In the genomic region with DNA sequence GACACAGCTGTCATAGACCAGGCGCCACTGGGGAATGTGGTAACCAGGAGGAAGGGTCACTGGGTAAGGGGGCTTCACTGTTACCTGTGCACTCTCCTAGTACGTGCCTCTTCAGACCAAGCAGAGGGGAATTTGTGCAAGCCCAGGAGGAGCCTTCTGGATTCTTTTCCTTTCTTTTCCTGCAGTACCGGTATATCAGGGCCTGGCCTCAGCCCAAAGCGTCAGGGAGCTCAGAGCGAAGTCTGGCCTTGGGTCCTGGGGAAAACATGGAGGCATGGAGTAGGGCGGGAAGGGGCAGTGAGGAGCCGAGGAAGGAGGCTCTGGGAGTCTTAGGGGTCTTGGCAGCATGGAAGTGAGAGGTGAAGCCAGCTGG, we compare ENCODE assay signal across 11 cellular contexts.
DNase-seq lines count a peak whose midpoint lies in the region; ATAC-seq and TF ChIP-seq lines count a peak whose summit lies in the region.
"Had no signal": no experiment of that assay in that cellular context is flagged by ENCODE, and none has a peak within 500 bp of the region (broad histone marks: within the 10 kb centered on the region; RNA-seq: fewer than 3 reads in every experiment).

No MANE protein-coding gene starts in this region.

- CTCF ChIA-PET in activated CD4-positive, alpha-beta T cell treated with anti-CD3 and anti-CD28 coated beads, Interleukin-2, amount 10 ng/mL, durations not matched to agents 7 days and 5 days (lab: Charles Lee), result interaction anchor here (1.1 to 1.9 kb wide), 2 partner anchors 13 to 25 kb away, joined by 3 to 8 read pairs; no protein-coding TSS in a partner anchor
- CTCF ChIA-PET in MCF 10A (lab: Yijun Ruan, JAX), result interaction anchor here (1.1 to 1.6 kb wide), 3 partner anchors 26 to 118 kb away, joined by 3 to 5 read pairs (median 3); no protein-coding TSS in a partner anchor

- H3K27me3 Mint-ChIP-seq in activated CD4-positive, alpha-beta T cell treated with anti-CD3 and anti-CD28 coated beads, Interleukin-2, amount 10 ng/mL, durations not matched to agents 7 days and 5 days, result no peaks in the 10 kb centered on the region
- H3K27me3 Mint-ChIP-seq in MCF 10A (ENCODE audit: insufficient read depth, unreplicated experiment), result no peaks in the 10 kb centered on the region

- no peak for DNase-seq in activated CD4-positive, alpha-beta T cell treated with anti-CD3 and anti-CD28 coated beads, Interleukin-2, amount 10 ng/mL, durations not matched to agents 7 days and 5 days
- DNase-seq in activated CD4-positive, alpha-beta T cell treated with anti-CD3 and anti-CD28 coated beads, Interleukin-2, amount 50 U/mL, for 1 hour, result no peak
- DNase-seq in MCF 10A (ENCODE audit: unreplicated experiment) (no peak), mesenchymal stem cell (no peak), tibial artery (no peak)
- DNase-seq in central memory CD4-positive, alpha-beta T cell, result no peak
- DNase-seq in stimulated activated CD4-positive, alpha-beta T cell treated with anti-CD3 and anti-CD28 coated beads, Interleukin-4, amount 100 ng/mL, for 4 hours, result no peak
- DNase-seq: NCI-H1436 treated with DMSO at 0.1 percent for 48 hours; NK-92 treated with Interleukin-12 subunit alpha and Interleukin-12 subunit beta, amount 100 ng/mL, for 24 hours had no signal

- H3K36me3 Mint-ChIP-seq in activated CD4-positive, alpha-beta T cell treated with anti-CD3 and anti-CD28 coated beads, Interleukin-2, amount 10 ng/mL, durations not matched to agents 7 days and 5 days (ENCODE audit: low read depth), result peaks cover 7% of the 10 kb centered on the region
- no peaks in the 10 kb centered on the region for H3K36me3 Mint-ChIP-seq in MCF 10A (ENCODE audit: insufficient read depth, unreplicated experiment)

- H3K23ac ChIP-seq in mesenchymal stem cell (ENCODE audit: low read length in 2 of 2), result no peak overlapping the region

- no peak overlapping the region for H4K91ac ChIP-seq in mesenchymal stem cell (ENCODE audit: low read length)

- WGBS in mesenchymal stem cell, result 87% methylated on average over 7 of the region's 7 CpGs

- no peak for ATAC-seq in HG03135 (IDR thresholded peaks at IDR 0.05; ENCODE audit: unreplicated experiment)

- no TSS peak for BruUV-seq in MCF 10A (replicated peaks; lab: Mats Ljungman, UMichigan)

- peaks cover 4% of the 10 kb centered on the region for H3K9me3 Mint-ChIP-seq in activated CD4-positive, alpha-beta T cell treated with anti-CD3 and anti-CD28 coated beads, Interleukin-2, amount 10 ng/mL, durations not matched to agents 7 days and 5 days
- H3K9me3 Mint-ChIP-seq in MCF 10A (ENCODE audit: unreplicated experiment), result no peaks in the 10 kb centered on the region

- H2BK120ac ChIP-seq in mesenchymal stem cell (ENCODE audit: low read depth, low read length), result no peak overlapping the region

- no peak overlapping the region for H3K4me3 Mint-ChIP-seq in activated CD4-positive, alpha-beta T cell treated with anti-CD3 and anti-CD28 coated beads, Interleukin-2, amount 10 ng/mL, durations not matched to agents 7 days and 5 days
- peak overlapping the region; percentile 36 for H3K4me3 Mint-ChIP-seq in MCF 10A (ENCODE audit: unreplicated experiment)

- H2BK5ac ChIP-seq in mesenchymal stem cell (ENCODE audit: low read depth, low read length, poor library complexity, severe bottlenecking), result no peak overlapping the region

- H3K36me3 ChIP-seq in mesenchymal stem cell (ENCODE audit: control insufficient read depth in 1 of 2, insufficient read depth in 2 of 2, low read depth in 1 of 2, low read length in 2 of 2) (no peaks in the 10 kb centered on the region), tibial artery (no peaks in the 10 kb centered on the region)

- H3K4me2 ChIP-seq in mesenchymal stem cell (ENCODE audit: low read length, poor library complexity, severe bottlenecking), result no peak overlapping the region

- no peak overlapping the region for H2AFZ ChIP-seq in mesenchymal stem cell (ENCODE audit: low read depth, low read length)

- H3K9ac ChIP-seq in mesenchymal stem cell (ENCODE audit: low read length), result peak overlapping the region; percentile 86

- TF ChIP-seq CTCF in MCF 10A (IDR thresholded peaks at IDR 0.05; ENCODE audit: unreplicated experiment) (no peak), tibial artery (IDR thresholded peaks at IDR 0.05) (no peak)

- intact Hi-C loops in MCF 10A (cut with micrococcal nuclease) (no loop called here), tibial artery (cut with DNase I; ENCODE audit: low total_unique reads) (no loop called here)

- no peak overlapping the region for H3K27ac ChIP-seq in mesenchymal stem cell (ENCODE audit: low read length, poor library complexity, severe bottlenecking)
- peak overlapping the region; percentile 69 to 81 for H3K27ac ChIP-seq in tibial artery
- H3K27ac ChIP-seq: psoas muscle had no signal

- no peak overlapping the region for H2BK15ac ChIP-seq in mesenchymal stem cell (ENCODE audit: low read depth, poor library complexity, severe bottlenecking)

- POLR2A ChIA-PET in activated CD4-positive, alpha-beta T cell treated with anti-CD3 and anti-CD28 coated beads, Interleukin-2, amount 10 ng/mL, durations not matched to agents 7 days and 5 days (lab: Charles Lee), result no interaction called here
- POLR2A ChIA-PET in MCF 10A (lab: Yijun Ruan, JAX), result interaction anchor here (0.6 kb wide), 1 partner anchor 23 kb away, joined by 3 read pairs; no protein-coding TSS in a partner anchor

- H3K4me1 ChIP-seq in mesenchymal stem cell (ENCODE audit: control insufficient read depth, insufficient read depth, low read depth, low read length), result peaks cover 10% of the 10 kb centered on the region
- H3K4me1 ChIP-seq in tibial artery, result peaks cover 0 to 29% (median 23%) of the 10 kb centered on the region in 4 donors
- H3K4me1 ChIP-seq: psoas muscle had no signal

- no peak overlapping the region for H3K4ac ChIP-seq in mesenchymal stem cell (ENCODE audit: low read depth in 1 of 2, low read length in 2 of 2)

- no peaks in the 10 kb centered on the region for H3K79me1 ChIP-seq in mesenchymal stem cell (replicated peaks; ENCODE audit: low read length, poor library complexity, severe bottlenecking)

- peak overlapping the region; percentile 93 for H3K27ac Mint-ChIP-seq in activated CD4-positive, alpha-beta T cell treated with anti-CD3 and anti-CD28 coated beads, Interleukin-2, amount 10 ng/mL, durations not matched to agents 7 days and 5 days
- H3K27ac Mint-ChIP-seq in MCF 10A (ENCODE audit: low read depth, unreplicated experiment), result peak overlapping the region; percentile 77

- H3K27me3 ChIP-seq in mesenchymal stem cell (ENCODE audit: control insufficient read depth in 1 of 2, insufficient read depth in 1 of 2, low read length in 2 of 2) (no peaks in the 10 kb centered on the region), tibial artery (no peaks in the 10 kb centered on the region)

- H3K18ac ChIP-seq in mesenchymal stem cell (ENCODE audit: low read depth in 1 of 2, low read length in 2 of 2), result no peak overlapping the region

- H3K14ac ChIP-seq in mesenchymal stem cell (ENCODE audit: low read length in 2 of 2), result no peak overlapping the region

- H2BK12ac ChIP-seq in mesenchymal stem cell (ENCODE audit: low read length in 2 of 2), result no peak overlapping the region

- no peak overlapping the region for H4K8ac ChIP-seq in mesenchymal stem cell (ENCODE audit: low read length)

- no peak overlapping the region for H2AK5ac ChIP-seq in mesenchymal stem cell (ENCODE audit: low read length, severe bottlenecking)

- peaks cover 22% of the 10 kb centered on the region for H3K4me1 Mint-ChIP-seq in activated CD4-positive, alpha-beta T cell treated with anti-CD3 and anti-CD28 coated beads, Interleukin-2, amount 10 ng/mL, durations not matched to agents 7 days and 5 days
- H3K4me1 Mint-ChIP-seq in MCF 10A (ENCODE audit: insufficient read depth, unreplicated experiment), result peaks cover 44% of the 10 kb centered on the region

- H3K4me3 ChIP-seq in mesenchymal stem cell (ENCODE audit: insufficient read depth in 1 of 2, low read depth in 1 of 2, low read length in 2 of 2) (peak overlapping the region in 1 of 2 experiments; percentile 62), tibial artery (peak overlapping the region; percentile 36 to 47)

- H3K9me3 ChIP-seq in mesenchymal stem cell (ENCODE audit: control insufficient read depth, low read length) (no peaks in the 10 kb centered on the region), tibial artery (no peaks in the 10 kb centered on the region)
- H3K9me3 ChIP-seq: psoas muscle had no signal
